ENCODE assay signal across 8 cellular contexts in the genomic region with DNA sequence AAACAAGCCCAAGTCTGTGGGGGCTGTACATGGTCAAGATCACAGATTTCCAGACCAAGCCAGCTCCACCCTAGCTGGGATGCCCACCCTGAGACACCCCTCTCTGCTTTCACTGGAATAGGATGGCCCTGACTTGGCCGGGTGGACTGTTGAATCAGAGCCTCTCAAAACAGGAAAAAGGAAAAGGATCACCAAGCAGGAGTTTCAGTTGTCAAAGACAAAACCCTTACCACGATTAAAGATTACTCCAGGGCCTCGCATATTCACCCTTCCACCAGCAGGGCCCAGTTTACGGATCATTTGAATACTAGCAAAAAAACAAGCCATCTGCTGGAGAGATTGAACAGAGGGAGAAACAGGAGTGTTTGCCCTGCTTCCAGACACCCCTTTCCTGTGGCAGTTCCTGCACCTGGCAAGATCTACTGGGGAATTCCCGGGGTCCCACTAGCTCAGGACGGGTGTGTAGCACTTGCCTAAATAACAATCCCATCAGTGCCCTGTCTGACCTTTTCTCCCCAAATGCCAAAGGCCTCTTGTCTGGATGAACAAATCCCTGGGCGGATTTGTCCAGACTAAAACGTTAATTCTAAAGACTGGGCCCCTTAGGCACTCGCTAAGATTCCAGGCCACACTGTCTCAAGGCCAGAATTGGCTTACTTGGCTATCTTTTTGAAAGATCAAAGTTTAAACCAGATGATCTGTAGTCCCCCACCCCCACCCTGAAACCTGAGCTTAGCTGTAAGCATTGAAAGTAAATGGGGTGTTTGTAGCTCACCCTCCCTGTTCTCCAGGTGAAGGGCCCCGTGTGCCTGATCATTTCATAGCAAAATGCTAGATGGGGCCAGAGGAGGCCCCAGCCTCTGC. TPM values are rescaled to one million over a fixed set of nuclear protein-coding genes. Genes with fewer than 3 reads are reported as not detected.
DNase-seq lines count a peak whose midpoint lies in the region; ATAC-seq, FAIRE-seq and TF ChIP-seq lines count a peak whose summit lies in the region.

No MANE protein-coding gene starts in this region.

- H3K36me3 ChIP-seq in pancreas = no peaks in the 10 kb centered on the region

- peak overlapping the region in 1 of 2 donors; percentile 20 for H3K4me3 Mint-ChIP-seq in CD14-positive monocyte

- WGBS in pancreas, 2 donors = 13 to 14% methylated on average over 10 of the region's 10 CpGs

- H3K27ac Mint-ChIP-seq in CD14-positive monocyte = peak overlapping the region; percentile 95 to 99 (median 97)

- no peaks in the 10 kb centered on the region for H3K27me3 ChIP-seq in pancreas

- H3K9me3 ChIP-seq in pancreas = no peaks in the 10 kb centered on the region

- no peak for FAIRE-seq in pancreas (lab: Jason Lieb, UNC)

- TF ChIP-seq CTCF in CD14-positive monocyte (IDR thresholded peaks at IDR 0.05) (peak; percentile 60), epithelial cell of proximal tubule (conservative IDR thresholded peaks at IDR 0.05; ENCODE audit: low read depth, low read length) (peak; percentile 68), pancreas (IDR thresholded peaks at IDR 0.05) (peak in 3 of 4 donors; percentile 23 to 40 (median 32))

- H3K4me3 ChIP-seq in epithelial cell of proximal tubule (ENCODE audit: low read depth, low read length) (no peak overlapping the region), pancreas (no peak overlapping the region)

- H3K4me1 Mint-ChIP-seq in CD14-positive monocyte = peaks cover 94% of the 10 kb centered on the region

- H3K27me3 Mint-ChIP-seq in CD14-positive monocyte (ENCODE audit: low read depth in 3 of 3) = no peaks in the 10 kb centered on the region

- peaks cover 13 to 23% of the 10 kb centered on the region in 2 donors for H3K36me3 Mint-ChIP-seq in CD14-positive monocyte

- H3K9me3 Mint-ChIP-seq in CD14-positive monocyte = no peaks in the 10 kb centered on the region

- no peak for DNase-seq in CD14-positive monocyte (ENCODE audit: low spot score)
- no peak for DNase-seq in epithelial cell of proximal tubule (ENCODE audit: low read depth)
- peak in 1 of 6 donors; percentile 38 for DNase-seq in pancreas
- no peak for DNase-seq in globus pallidus (ENCODE audit: low spot score)

- peaks cover 43 to 73% (median 70%) of the 10 kb centered on the region in 3 donors for H3K4me1 ChIP-seq in pancreas

- peak; percentile 3 for ATAC-seq in HG02610 (IDR thresholded peaks at IDR 0.05; ENCODE audit: unreplicated experiment)
- ATAC-seq in SK-N-SH treated with all-trans-retinoic acid at 6 μM for 48 hours = peak; percentile 41
- ATAC-seq in pancreas = peak in 3 of 4 donors; percentile 7 to 23 (median 16)
- ATAC-seq in HG03135 (IDR thresholded peaks at IDR 0.05; ENCODE audit: unreplicated experiment) = no peak
- no peak for ATAC-seq in HG03342 (IDR thresholded peaks at IDR 0.05; ENCODE audit: unreplicated experiment)

- intact Hi-C loops in CD14-positive monocyte (cut with micrococcal nuclease) (loop anchor here in 1 of 2 donors (2.0 kb wide), 1 partner anchor 33 kb away; no protein-coding TSS in a partner anchor), pancreas (cut with DNase I) (no loop called here)

- H3K27ac ChIP-seq in pancreas = peak overlapping the region; percentile 89 to 99 (median 96)

TF ChIP-seq in SK-N-SH treated with all-trans-retinoic acid at 6 μM for 48 hours, 23 proteins besides CTCF, POLR2A, EP300 and RAD21:
- TF ChIP-seq ESRRG (CRISPR knock-in tag; IDR thresholded peaks at IDR 0.05) = no peak
- TF ChIP-seq ZFP3 (CRISPR knock-in tag; IDR thresholded peaks at IDR 0.05) = no peak
- TF ChIP-seq OSR1 (CRISPR knock-in tag; IDR thresholded peaks at IDR 0.05) = no peak
- no peak for TF ChIP-seq ZNF70 (CRISPR knock-in tag; IDR thresholded peaks at IDR 0.05)
- TF ChIP-seq ZNF8 (CRISPR knock-in tag; IDR thresholded peaks at IDR 0.05) = no peak
- TF ChIP-seq, protein P1, sequence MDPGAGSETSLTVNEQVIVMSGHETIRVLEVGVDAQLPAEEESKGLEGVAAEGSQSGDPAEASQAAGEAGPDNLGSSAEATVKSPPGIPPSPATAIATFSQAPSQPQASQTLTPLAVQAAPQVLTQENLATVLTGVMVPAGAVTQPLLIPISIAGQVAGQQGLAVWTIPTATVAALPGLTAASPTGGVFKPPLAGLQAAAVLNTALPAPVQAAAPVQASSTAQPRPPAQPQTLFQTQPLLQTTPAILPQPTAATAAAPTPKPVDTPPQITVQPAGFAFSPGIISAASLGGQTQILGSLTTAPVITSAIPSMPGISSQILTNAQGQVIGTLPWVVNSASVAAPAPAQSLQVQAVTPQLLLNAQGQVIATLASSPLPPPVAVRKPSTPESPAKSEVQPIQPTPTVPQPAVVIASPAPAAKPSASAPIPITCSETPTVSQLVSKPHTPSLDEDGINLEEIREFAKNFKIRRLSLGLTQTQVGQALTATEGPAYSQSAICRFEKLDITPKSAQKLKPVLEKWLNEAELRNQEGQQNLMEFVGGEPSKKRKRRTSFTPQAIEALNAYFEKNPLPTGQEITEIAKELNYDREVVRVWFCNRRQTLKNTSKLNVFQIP (CRISPR knock-in tag; IDR thresholded peaks at IDR 0.05; ENCODE audit: borderline replicate concordance, low read depth) = no peak
- 0 out of 2 replicates have a peak, but pooled peaks have one; percentile 18 for TF ChIP-seq SNAI2 (CRISPR knock-in tag; IDR thresholded peaks at IDR 0.05)
- no peak for TF ChIP-seq ISL1 (CRISPR knock-in tag; IDR thresholded peaks at IDR 0.05)

RNA-seq across cellular contexts. Expression of a gene that starts 38.4 kb away (rescaled TPM):
- polyA plus RNA-seq in CD14-positive monocyte = 10 to 100 TPM in 1 of 2 donors, 1 to 10 TPM in 1; 8.4 to 16.0 TPM
- total RNA-seq in epithelial cell of proximal tubule = 629 and 634 TPM in 2 replicates
- 100 to 1,000 TPM; 137 to 284 (median 189) TPM for total RNA-seq in pancreas
- 100 to 1,000 TPM in 1 of 2 donors, 10 to 100 TPM in 1; 98.2 to 195 TPM for polyA plus RNA-seq in pancreas

RNA-seq across cellular contexts. Expression of a gene that starts 58.4 kb away (rescaled TPM):
- not detected for polyA plus RNA-seq in CD14-positive monocyte
- total RNA-seq in epithelial cell of proximal tubule = 0.51 and 7.3 TPM in 2 replicates
- total RNA-seq in pancreas = 1 to 10 TPM; 2.3 to 8.8 (median 7.1) TPM
- polyA plus RNA-seq in pancreas = 10 to 100 TPM; 40.4 to 46.3 TPM

Comparison
In these comparisons a context has a peak if more than half of its experiments do, and no peak if none do; other contexts are left out.
1. ATAC-seq: peak in HG02610 (single experiment), SK-N-SH treated with all-trans-retinoic acid at 6 μM for 48 hours (single experiment) and pancreas (3 of 4); none in HG03135 (single experiment) and HG03342 (single experiment).
2. Peak in every context shown above with its lines, with median percentiles within 50 percentile points of each other: CTCF ChIP-seq.